ENCODE assay signal across 16 cellular contexts in genomic region chr7:116804459-116804858, GRCh38. TPM values are rescaled to one million over a fixed set of nuclear protein-coding genes. Genes with fewer than 3 reads are reported as not detected.
A peak's percentile ranks its signal among the peaks of the same experiment; 100 is the strongest.
DNase-seq lines count a peak whose midpoint lies in the region; TF ChIP-seq lines count a peak whose summit lies in the region.
"Had no signal": no experiment of that assay in that cellular context is flagged by ENCODE, and none has a peak within 500 bp of the region (broad histone marks: within the 10 kb centered on the region; RNA-seq: fewer than 3 reads in every experiment).

No MANE protein-coding gene starts in this region.

- H2BK120ac ChIP-seq in mesenchymal stem cell (ENCODE audit: low read depth, low read length), result no peak overlapping the region

- intact Hi-C loops in Caco-2 (cut with micrococcal nuclease; ENCODE audit: unreplicated experiment) (loop anchor here (10.0 kb wide), 1 partner anchor 840 kb away; no protein-coding TSS in a partner anchor), lower leg skin (cut with DNase I; ENCODE audit: low total_unique reads) (loop anchor here (5.0 to 10.0 kb wide), 2 partner anchors 132 to 550 kb away; partner anchors contain the start of gene MET)

- TF ChIP-seq CTCF in Caco-2 (IDR thresholded peaks at IDR 0.05; ENCODE audit: insufficient read depth in 1 of 2, low read depth in 1 of 2, low read length in 1 of 2, severe bottlenecking in 1 of 2, unreplicated experiment in 1 of 2) (no peak), lower leg skin (IDR thresholded peaks at IDR 0.05) (no peak)

- H2BK15ac ChIP-seq in mesenchymal stem cell (ENCODE audit: low read depth, poor library complexity, severe bottlenecking), result no peak overlapping the region

- no TSS peak for BruUV-seq in Caco-2 (replicated peaks; lab: Mats Ljungman, UMichigan)

- H3K4ac ChIP-seq in mesenchymal stem cell (ENCODE audit: low read depth in 1 of 2, low read length in 2 of 2), result no peak overlapping the region

- H3K9me3 Mint-ChIP-seq in Caco-2 (ENCODE audit: unreplicated experiment) (no peaks in the 10 kb centered on the region), immature natural killer cell (no peaks in the 10 kb centered on the region)
- H3K9me3 Mint-ChIP-seq: CD4-positive, alpha-beta memory T cell; H9 had no signal

- no peak overlapping the region for H3K27ac ChIP-seq in mesenchymal stem cell (ENCODE audit: low read length, poor library complexity, severe bottlenecking)
- H3K27ac ChIP-seq in subcutaneous abdominal adipose tissue (ENCODE audit: low read depth, low read length), result peak overlapping the region; percentile 42

- no peaks in the 10 kb centered on the region for H3K9me3 ChIP-seq in Caco-2
- no peaks in the 10 kb centered on the region for H3K9me3 ChIP-seq in mesenchymal stem cell (ENCODE audit: control insufficient read depth, low read length)
- no peaks in the 10 kb centered on the region for H3K9me3 ChIP-seq in subcutaneous abdominal adipose tissue (ENCODE audit: control insufficient read depth in 5 of 5, low read length in 5 of 5)
- H3K9me3 ChIP-seq: BE2C, Peyer's patch had no signal

- H3K36me3 Mint-ChIP-seq in Caco-2 (ENCODE audit: insufficient read depth, unreplicated experiment), result peaks cover 11% of the 10 kb centered on the region
- no peaks in the 10 kb centered on the region for H3K36me3 Mint-ChIP-seq in immature natural killer cell
- H3K36me3 Mint-ChIP-seq: CD4-positive, alpha-beta memory T cell had no signal

- peaks cover 89% of the 10 kb centered on the region for H3K4me1 ChIP-seq in Caco-2
- peaks cover 8% of the 10 kb centered on the region for H3K4me1 ChIP-seq in mesenchymal stem cell (ENCODE audit: control insufficient read depth, insufficient read depth, low read depth, low read length)
- peaks cover 0 to 25% (median 17%) of the 10 kb centered on the region in 5 donors for H3K4me1 ChIP-seq in subcutaneous abdominal adipose tissue (ENCODE audit: control insufficient read depth in 5 of 5, insufficient read depth in 5 of 5, low read length in 5 of 5)
- H3K4me1 ChIP-seq: BE2C had no signal

- no peak overlapping the region for H2BK12ac ChIP-seq in mesenchymal stem cell (ENCODE audit: low read length in 2 of 2)

- H2AFZ ChIP-seq in mesenchymal stem cell (ENCODE audit: low read depth, low read length), result no peak overlapping the region

- peak overlapping the region; percentile 66 for H3K9ac ChIP-seq in mesenchymal stem cell (ENCODE audit: low read length)
- H3K9ac ChIP-seq in subcutaneous abdominal adipose tissue (ENCODE audit: low read length in 5 of 5), result peak overlapping the region in 1 of 5 donors; percentile 56

- no peak overlapping the region for H2AK5ac ChIP-seq in mesenchymal stem cell (ENCODE audit: low read length, severe bottlenecking)

- H3K27me3 Mint-ChIP-seq in Caco-2 (ENCODE audit: insufficient read depth, unreplicated experiment), result no peaks in the 10 kb centered on the region
- H3K27me3 Mint-ChIP-seq in immature natural killer cell (ENCODE audit: low read depth in 3 of 3), result peaks cover 2 to 4% (median 2%) of the 10 kb centered on the region in 3 donors

- POLR2A ChIA-PET in Caco-2 (lab: Charles Lee), result no interaction called here

- CTCF ChIA-PET in Caco-2 (lab: Charles Lee), result no interaction called here

- no peak overlapping the region for H4K8ac ChIP-seq in mesenchymal stem cell (ENCODE audit: low read length)

- peaks cover 4% of the 10 kb centered on the region for H3K79me1 ChIP-seq in mesenchymal stem cell (replicated peaks; ENCODE audit: low read length, poor library complexity, severe bottlenecking)

- H3K27me3 ChIP-seq in Caco-2 (replicated peaks; ENCODE audit: control insufficient read depth, insufficient read depth, low read length), result no peaks in the 10 kb centered on the region
- H3K27me3 ChIP-seq in mesenchymal stem cell (ENCODE audit: control insufficient read depth in 1 of 2, insufficient read depth in 1 of 2, low read length in 2 of 2), result no peaks in the 10 kb centered on the region
- no peaks in the 10 kb centered on the region for H3K27me3 ChIP-seq in subcutaneous abdominal adipose tissue (ENCODE audit: control insufficient read depth in 5 of 5, insufficient read depth in 4 of 5, low read length in 5 of 5)
- H3K27me3 ChIP-seq: Peyer's patch had no signal

- TF ChIP-seq POLR2A in lower leg skin (IDR thresholded peaks at IDR 0.05), result no peak

- H3K18ac ChIP-seq in mesenchymal stem cell (ENCODE audit: low read depth in 1 of 2, low read length in 2 of 2), result no peak overlapping the region

- WGBS in mesenchymal stem cell, result 99% methylated on average over 3 of the region's 3 CpGs
- 87 to 88% methylated on average over 3 of the region's 3 CpGs for WGBS in lower leg skin, 2 donors

- no peak overlapping the region for H3K23ac ChIP-seq in mesenchymal stem cell (ENCODE audit: low read length in 2 of 2)

- no peak overlapping the region for H3K4me2 ChIP-seq in mesenchymal stem cell (ENCODE audit: low read length, poor library complexity, severe bottlenecking)

- H4K91ac ChIP-seq in mesenchymal stem cell (ENCODE audit: low read length), result no peak overlapping the region

- H3K36me3 ChIP-seq in Caco-2 (ENCODE audit: control insufficient read depth, insufficient read depth, low read length) (no peaks in the 10 kb centered on the region), mesenchymal stem cell (ENCODE audit: control insufficient read depth in 1 of 2, insufficient read depth in 2 of 2, low read depth in 1 of 2, low read length in 2 of 2) (no peaks in the 10 kb centered on the region), subcutaneous abdominal adipose tissue (ENCODE audit: control insufficient read depth in 5 of 5, insufficient read depth in 5 of 5, low read length in 5 of 5) (no peaks in the 10 kb centered on the region)
- H3K36me3 ChIP-seq: BE2C, Peyer's patch had no signal

- no peak overlapping the region for H3K14ac ChIP-seq in mesenchymal stem cell (ENCODE audit: low read length in 2 of 2)

- H3K4me3 Mint-ChIP-seq in Caco-2 (ENCODE audit: unreplicated experiment), result no peak overlapping the region
- H3K4me3 Mint-ChIP-seq in immature natural killer cell, result no peak overlapping the region
- H3K4me3 Mint-ChIP-seq: CD4-positive, alpha-beta memory T cell; H9 had no signal

- no peak for DNase-seq in Caco-2
- peak; percentile 38 for DNase-seq in LoVo (ENCODE audit: low spot score)
- DNase-seq in mesenchymal stem cell, result no peak
- no peak for DNase-seq in immature natural killer cell
- no peak for DNase-seq in lower leg skin (ENCODE audit: low spot score in 2 of 2)
- no peak for DNase-seq in NCI-H748 treated with DMSO at 0.1 percent for 48 hours (lab: John Stamatoyannopoulos, UW)
- DNase-seq: CD4-positive, alpha-beta memory T cell; DMS153; H9; KG1; NCI-H187; NCI-H2171; NCI-H774; Peyer's patch had no signal

- H3K27ac Mint-ChIP-seq in Caco-2 (ENCODE audit: unreplicated experiment) (peak overlapping the region; percentile 6), immature natural killer cell (no peak overlapping the region)
- H3K27ac Mint-ChIP-seq: H9 had no signal

- no peak overlapping the region for H2BK5ac ChIP-seq in mesenchymal stem cell (ENCODE audit: low read depth, low read length, poor library complexity, severe bottlenecking)

- H3K4me1 Mint-ChIP-seq in Caco-2 (ENCODE audit: low read depth, unreplicated experiment), result peaks cover 61% of the 10 kb centered on the region
- H3K4me1 Mint-ChIP-seq in immature natural killer cell, result no peaks in the 10 kb centered on the region

- H3K4me3 ChIP-seq in Caco-2 (ENCODE audit: low read depth, low read length) (no peak overlapping the region), mesenchymal stem cell (ENCODE audit: insufficient read depth in 1 of 2, low read depth in 1 of 2, low read length in 2 of 2) (no peak overlapping the region), subcutaneous abdominal adipose tissue (ENCODE audit: low read depth in 1 of 5, low read length in 5 of 5) (no peak overlapping the region), lower leg skin (ENCODE audit: low read depth, poor library complexity, severe bottlenecking) (no peak overlapping the region)
- H3K4me3 ChIP-seq: Peyer's patch had no signal

RNA-seq across cellular contexts. Expression of gene CAPZA2, which starts 57.9 kb away (rescaled TPM):
- 271 and 281 TPM in 2 replicates for total RNA-seq in Caco-2 (2022)
- polyA plus RNA-seq in mesenchymal stem cell (2013, experiment 1 of 2), result 81.3 TPM
- 77.0 TPM for polyA plus RNA-seq in mesenchymal stem cell (2013, experiment 2 of 2)
- 100 to 1,000 TPM; 174 to 318 (median 246) TPM for polyA plus RNA-seq in immature natural killer cell
- 10 to 100 TPM; 45.0 to 61.2 (median 52.5) TPM for total RNA-seq in lower leg skin
